Comparison of ENCODE assay signal across 1 cellular context in the genomic region with DNA sequence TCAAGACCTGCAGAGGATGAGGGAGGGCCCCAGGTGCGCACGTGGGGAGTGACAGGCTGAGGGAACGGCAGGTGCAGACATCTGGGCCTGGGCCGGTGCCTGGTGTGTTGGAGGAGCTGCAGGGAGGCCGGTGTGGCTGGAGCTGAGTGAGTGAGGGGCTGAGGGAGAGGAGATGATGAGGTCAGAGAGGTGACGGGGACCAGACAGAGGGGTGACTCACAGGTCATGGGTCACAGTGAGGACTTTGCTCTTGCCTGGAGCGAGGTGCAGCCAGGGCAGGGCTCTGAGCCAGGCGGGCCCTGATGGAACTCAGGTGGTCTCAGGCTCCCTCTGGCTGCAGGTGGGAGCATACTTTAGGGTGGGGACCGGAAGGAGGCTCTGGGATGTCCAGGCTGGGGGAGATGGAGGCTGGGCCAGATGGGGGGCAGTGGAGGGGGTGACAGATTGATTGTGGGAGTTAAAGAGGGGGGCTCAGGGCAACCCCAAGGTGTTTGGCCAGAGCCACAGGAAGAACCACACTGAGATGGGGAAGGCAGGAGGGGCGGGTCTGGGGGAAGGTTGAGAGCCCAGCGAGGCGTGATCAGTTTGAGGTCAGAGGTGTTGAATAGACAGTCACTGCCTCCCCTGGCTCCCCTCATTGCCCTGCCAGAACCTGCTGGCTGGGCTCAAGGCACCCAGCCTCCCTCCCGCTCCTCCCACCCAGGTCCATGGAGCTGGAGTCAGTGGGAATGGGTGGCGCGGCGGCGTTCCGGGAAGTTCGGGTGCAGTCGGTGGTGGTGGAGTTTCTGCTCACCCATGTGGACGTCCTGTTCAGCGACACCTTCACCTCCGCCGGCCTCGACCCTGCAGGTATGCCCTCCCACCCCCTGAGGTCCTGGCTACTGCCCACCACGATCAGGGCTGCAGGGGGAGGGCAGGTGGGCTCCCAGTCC.
TF ChIP-seq lines count a peak whose summit lies in the region.

No MANE protein-coding gene starts in this region.

TF ChIP-seq in HepG2, 621 proteins besides CTCF, POLR2A, EP300 and RAD21 (continued from another document and continues in another):
- TF ChIP-seq, protein P1, sequence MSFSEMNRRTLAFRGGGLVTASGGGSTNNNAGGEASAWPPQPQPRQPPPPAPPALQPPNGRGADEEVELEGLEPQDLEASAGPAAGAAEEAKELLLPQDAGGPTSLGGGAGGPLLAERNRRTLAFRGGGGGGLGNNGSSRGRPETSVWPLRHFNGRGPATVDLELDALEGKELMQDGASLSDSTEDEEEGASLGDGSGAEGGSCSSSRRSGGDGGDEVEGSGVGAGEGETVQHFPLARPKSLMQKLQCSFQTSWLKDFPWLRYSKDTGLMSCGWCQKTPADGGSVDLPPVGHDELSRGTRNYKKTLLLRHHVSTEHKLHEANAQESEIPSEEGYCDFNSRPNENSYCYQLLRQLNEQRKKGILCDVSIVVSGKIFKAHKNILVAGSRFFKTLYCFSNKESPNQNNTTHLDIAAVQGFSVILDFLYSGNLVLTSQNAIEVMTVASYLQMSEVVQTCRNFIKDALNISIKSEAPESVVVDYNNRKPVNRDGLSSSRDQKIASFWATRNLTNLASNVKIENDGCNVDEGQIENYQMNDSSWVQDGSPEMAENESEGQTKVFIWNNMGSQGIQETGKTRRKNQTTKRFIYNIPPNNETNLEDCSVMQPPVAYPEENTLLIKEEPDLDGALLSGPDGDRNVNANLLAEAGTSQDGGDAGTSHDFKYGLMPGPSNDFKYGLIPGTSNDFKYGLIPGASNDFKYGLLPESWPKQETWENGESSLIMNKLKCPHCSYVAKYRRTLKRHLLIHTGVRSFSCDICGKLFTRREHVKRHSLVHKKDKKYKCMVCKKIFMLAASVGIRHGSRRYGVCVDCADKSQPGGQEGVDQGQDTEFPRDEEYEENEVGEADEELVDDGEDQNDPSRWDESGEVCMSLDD (CRISPR knock-in tag; IDR thresholded peaks at IDR 0.05; ENCODE audit: borderline replicate concordance): 0 out of 2 replicates have a peak, but pooled peaks have one; percentile 12
- TF ChIP-seq CHCHD3 (CRISPR knock-in tag; IDR thresholded peaks at IDR 0.05): no peak
- TF ChIP-seq, protein P2, sequence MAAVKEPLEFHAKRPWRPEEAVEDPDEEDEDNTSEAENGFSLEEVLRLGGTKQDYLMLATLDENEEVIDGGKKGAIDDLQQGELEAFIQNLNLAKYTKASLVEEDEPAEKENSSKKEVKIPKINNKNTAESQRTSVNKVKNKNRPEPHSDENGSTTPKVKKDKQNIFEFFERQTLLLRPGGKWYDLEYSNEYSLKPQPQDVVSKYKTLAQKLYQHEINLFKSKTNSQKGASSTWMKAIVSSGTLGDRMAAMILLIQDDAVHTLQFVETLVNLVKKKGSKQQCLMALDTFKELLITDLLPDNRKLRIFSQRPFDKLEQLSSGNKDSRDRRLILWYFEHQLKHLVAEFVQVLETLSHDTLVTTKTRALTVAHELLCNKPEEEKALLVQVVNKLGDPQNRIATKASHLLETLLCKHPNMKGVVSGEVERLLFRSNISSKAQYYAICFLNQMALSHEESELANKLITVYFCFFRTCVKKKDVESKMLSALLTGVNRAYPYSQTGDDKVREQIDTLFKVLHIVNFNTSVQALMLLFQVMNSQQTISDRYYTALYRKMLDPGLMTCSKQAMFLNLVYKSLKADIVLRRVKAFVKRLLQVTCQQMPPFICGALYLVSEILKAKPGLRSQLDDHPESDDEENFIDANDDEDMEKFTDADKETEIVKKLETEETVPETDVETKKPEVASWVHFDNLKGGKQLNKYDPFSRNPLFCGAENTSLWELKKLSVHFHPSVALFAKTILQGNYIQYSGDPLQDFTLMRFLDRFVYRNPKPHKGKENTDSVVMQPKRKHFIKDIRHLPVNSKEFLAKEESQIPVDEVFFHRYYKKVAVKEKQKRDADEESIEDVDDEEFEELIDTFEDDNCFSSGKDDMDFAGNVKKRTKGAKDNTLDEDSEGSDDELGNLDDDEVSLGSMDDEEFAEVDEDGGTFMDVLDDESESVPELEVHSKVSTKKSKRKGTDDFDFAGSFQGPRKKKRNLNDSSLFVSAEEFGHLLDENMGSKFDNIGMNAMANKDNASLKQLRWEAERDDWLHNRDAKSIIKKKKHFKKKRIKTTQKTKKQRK (IDR thresholded peaks at IDR 0.05; ENCODE audit: low read length): no peak
- TF ChIP-seq, protein P3, sequence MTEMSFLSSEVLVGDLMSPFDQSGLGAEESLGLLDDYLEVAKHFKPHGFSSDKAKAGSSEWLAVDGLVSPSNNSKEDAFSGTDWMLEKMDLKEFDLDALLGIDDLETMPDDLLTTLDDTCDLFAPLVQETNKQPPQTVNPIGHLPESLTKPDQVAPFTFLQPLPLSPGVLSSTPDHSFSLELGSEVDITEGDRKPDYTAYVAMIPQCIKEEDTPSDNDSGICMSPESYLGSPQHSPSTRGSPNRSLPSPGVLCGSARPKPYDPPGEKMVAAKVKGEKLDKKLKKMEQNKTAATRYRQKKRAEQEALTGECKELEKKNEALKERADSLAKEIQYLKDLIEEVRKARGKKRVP (CRISPR knock-in tag; IDR thresholded peaks at IDR 0.05): no peak
- TF ChIP-seq HDAC2 (CRISPR knock-in tag; IDR thresholded peaks at IDR 0.05): no peak
- no peak for TF ChIP-seq CEBPB (IDR thresholded peaks at IDR 0.05; ENCODE audit: borderline replicate concordance, low read depth, low read length)
- TF ChIP-seq, protein P4, sequence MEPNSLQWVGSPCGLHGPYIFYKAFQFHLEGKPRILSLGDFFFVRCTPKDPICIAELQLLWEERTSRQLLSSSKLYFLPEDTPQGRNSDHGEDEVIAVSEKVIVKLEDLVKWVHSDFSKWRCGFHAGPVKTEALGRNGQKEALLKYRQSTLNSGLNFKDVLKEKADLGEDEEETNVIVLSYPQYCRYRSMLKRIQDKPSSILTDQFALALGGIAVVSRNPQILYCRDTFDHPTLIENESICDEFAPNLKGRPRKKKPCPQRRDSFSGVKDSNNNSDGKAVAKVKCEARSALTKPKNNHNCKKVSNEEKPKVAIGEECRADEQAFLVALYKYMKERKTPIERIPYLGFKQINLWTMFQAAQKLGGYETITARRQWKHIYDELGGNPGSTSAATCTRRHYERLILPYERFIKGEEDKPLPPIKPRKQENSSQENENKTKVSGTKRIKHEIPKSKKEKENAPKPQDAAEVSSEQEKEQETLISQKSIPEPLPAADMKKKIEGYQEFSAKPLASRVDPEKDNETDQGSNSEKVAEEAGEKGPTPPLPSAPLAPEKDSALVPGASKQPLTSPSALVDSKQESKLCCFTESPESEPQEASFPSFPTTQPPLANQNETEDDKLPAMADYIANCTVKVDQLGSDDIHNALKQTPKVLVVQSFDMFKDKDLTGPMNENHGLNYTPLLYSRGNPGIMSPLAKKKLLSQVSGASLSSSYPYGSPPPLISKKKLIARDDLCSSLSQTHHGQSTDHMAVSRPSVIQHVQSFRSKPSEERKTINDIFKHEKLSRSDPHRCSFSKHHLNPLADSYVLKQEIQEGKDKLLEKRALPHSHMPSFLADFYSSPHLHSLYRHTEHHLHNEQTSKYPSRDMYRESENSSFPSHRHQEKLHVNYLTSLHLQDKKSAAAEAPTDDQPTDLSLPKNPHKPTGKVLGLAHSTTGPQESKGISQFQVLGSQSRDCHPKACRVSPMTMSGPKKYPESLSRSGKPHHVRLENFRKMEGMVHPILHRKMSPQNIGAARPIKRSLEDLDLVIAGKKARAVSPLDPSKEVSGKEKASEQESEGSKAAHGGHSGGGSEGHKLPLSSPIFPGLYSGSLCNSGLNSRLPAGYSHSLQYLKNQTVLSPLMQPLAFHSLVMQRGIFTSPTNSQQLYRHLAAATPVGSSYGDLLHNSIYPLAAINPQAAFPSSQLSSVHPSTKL (CRISPR knock-in tag; IDR thresholded peaks at IDR 0.05): no peak
- TF ChIP-seq, protein P5, sequence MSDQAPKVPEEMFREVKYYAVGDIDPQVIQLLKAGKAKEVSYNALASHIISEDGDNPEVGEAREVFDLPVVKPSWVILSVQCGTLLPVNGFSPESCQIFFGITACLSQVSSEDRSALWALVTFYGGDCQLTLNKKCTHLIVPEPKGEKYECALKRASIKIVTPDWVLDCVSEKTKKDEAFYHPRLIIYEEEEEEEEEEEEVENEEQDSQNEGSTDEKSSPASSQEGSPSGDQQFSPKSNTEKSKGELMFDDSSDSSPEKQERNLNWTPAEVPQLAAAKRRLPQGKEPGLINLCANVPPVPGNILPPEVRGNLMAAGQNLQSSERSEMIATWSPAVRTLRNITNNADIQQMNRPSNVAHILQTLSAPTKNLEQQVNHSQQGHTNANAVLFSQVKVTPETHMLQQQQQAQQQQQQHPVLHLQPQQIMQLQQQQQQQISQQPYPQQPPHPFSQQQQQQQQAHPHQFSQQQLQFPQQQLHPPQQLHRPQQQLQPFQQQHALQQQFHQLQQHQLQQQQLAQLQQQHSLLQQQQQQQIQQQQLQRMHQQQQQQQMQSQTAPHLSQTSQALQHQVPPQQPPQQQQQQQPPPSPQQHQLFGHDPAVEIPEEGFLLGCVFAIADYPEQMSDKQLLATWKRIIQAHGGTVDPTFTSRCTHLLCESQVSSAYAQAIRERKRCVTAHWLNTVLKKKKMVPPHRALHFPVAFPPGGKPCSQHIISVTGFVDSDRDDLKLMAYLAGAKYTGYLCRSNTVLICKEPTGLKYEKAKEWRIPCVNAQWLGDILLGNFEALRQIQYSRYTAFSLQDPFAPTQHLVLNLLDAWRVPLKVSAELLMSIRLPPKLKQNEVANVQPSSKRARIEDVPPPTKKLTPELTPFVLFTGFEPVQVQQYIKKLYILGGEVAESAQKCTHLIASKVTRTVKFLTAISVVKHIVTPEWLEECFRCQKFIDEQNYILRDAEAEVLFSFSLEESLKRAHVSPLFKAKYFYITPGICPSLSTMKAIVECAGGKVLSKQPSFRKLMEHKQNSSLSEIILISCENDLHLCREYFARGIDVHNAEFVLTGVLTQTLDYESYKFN (CRISPR knock-in tag; conservative IDR thresholded peaks at IDR 0.05): peak; percentile 38; the same call in 1 of the 2 replicates
- no peak for TF ChIP-seq HNRNPH1 (optimal IDR thresholded peaks at IDR 0.05; ENCODE audit: low read depth, low read length)
- no peak for TF ChIP-seq ZNF772 (CRISPR knock-in tag; IDR thresholded peaks at IDR 0.05)
- no peak for TF ChIP-seq KLF6 (CRISPR knock-in tag; IDR thresholded peaks at IDR 0.05)
- TF ChIP-seq ZNF644 (CRISPR knock-in tag; IDR thresholded peaks at IDR 0.05; ENCODE audit: low read depth): no peak
- no peak for TF ChIP-seq ZSCAN22 (CRISPR knock-in tag; IDR thresholded peaks at IDR 0.05)
- no peak for TF ChIP-seq ZNF468 (CRISPR knock-in tag; IDR thresholded peaks at IDR 0.05)
- TF ChIP-seq, protein P6, sequence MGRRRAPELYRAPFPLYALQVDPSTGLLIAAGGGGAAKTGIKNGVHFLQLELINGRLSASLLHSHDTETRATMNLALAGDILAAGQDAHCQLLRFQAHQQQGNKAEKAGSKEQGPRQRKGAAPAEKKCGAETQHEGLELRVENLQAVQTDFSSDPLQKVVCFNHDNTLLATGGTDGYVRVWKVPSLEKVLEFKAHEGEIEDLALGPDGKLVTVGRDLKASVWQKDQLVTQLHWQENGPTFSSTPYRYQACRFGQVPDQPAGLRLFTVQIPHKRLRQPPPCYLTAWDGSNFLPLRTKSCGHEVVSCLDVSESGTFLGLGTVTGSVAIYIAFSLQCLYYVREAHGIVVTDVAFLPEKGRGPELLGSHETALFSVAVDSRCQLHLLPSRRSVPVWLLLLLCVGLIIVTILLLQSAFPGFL (CRISPR knock-in tag; IDR thresholded peaks at IDR 0.05): no peak
- no peak for TF ChIP-seq CBX2 (IDR thresholded peaks at IDR 0.05; ENCODE audit: low read depth, low read length)
- TF ChIP-seq CBX2 (CRISPR knock-in tag; IDR thresholded peaks at IDR 0.05; ENCODE audit: low read depth): no peak
- TF ChIP-seq, protein P7, sequence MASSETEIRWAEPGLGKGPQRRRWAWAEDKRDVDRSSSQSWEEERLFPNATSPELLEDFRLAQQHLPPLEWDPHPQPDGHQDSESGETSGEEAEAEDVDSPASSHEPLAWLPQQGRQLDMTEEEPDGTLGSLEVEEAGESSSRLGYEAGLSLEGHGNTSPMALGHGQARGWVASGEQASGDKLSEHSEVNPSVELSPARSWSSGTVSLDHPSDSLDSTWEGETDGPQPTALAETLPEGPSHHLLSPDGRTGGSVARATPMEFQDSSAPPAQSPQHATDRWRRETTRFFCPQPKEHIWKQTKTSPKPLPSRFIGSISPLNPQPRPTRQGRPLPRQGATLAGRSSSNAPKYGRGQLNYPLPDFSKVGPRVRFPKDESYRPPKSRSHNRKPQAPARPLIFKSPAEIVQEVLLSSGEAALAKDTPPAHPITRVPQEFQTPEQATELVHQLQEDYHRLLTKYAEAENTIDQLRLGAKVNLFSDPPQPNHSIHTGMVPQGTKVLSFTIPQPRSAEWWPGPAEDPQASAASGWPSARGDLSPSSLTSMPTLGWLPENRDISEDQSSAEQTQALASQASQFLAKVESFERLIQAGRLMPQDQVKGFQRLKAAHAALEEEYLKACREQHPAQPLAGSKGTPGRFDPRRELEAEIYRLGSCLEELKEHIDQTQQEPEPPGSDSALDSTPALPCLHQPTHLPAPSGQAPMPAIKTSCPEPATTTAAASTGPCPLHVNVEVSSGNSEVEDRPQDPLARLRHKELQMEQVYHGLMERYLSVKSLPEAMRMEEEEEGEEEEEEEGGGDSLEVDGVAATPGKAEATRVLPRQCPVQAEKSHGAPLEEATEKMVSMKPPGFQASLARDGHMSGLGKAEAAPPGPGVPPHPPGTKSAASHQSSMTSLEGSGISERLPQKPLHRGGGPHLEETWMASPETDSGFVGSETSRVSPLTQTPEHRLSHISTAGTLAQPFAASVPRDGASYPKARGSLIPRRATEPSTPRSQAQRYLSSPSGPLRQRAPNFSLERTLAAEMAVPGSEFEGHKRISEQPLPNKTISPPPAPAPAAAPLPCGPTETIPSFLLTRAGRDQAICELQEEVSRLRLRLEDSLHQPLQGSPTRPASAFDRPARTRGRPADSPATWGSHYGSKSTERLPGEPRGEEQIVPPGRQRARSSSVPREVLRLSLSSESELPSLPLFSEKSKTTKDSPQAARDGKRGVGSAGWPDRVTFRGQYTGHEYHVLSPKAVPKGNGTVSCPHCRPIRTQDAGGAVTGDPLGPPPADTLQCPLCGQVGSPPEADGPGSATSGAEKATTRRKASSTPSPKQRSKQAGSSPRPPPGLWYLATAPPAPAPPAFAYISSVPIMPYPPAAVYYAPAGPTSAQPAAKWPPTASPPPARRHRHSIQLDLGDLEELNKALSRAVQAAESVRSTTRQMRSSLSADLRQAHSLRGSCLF (CRISPR knock-in tag; IDR thresholded peaks at IDR 0.05; ENCODE audit: borderline replicate concordance): no peak
- TF ChIP-seq SIN3B (IDR thresholded peaks at IDR 0.05; ENCODE audit: low read length): no peak
- no peak for TF ChIP-seq ZMYM2 (CRISPR knock-in tag; IDR thresholded peaks at IDR 0.05)
- no peak; the same call in 1 of the 2 replicates for TF ChIP-seq SALL1 (CRISPR knock-in tag; IDR thresholded peaks at IDR 0.05)
- TF ChIP-seq ZNF326 (CRISPR knock-in tag; IDR thresholded peaks at IDR 0.05; ENCODE audit: borderline replicate concordance): no peak
- TF ChIP-seq, protein P8, sequence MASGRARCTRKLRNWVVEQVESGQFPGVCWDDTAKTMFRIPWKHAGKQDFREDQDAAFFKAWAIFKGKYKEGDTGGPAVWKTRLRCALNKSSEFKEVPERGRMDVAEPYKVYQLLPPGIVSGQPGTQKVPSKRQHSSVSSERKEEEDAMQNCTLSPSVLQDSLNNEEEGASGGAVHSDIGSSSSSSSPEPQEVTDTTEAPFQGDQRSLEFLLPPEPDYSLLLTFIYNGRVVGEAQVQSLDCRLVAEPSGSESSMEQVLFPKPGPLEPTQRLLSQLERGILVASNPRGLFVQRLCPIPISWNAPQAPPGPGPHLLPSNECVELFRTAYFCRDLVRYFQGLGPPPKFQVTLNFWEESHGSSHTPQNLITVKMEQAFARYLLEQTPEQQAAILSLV (CRISPR knock-in tag; IDR thresholded peaks at IDR 0.05; ENCODE audit: borderline replicate concordance): no peak
- TF ChIP-seq CREB1 (IDR thresholded peaks at IDR 0.05): peak; percentile 78
- no peak for TF ChIP-seq CREB1 (CRISPR knock-in tag; IDR thresholded peaks at IDR 0.05)
- no peak for TF ChIP-seq ZNF607 (CRISPR knock-in tag; IDR thresholded peaks at IDR 0.05; ENCODE audit: borderline replicate concordance)
